In genomic region chr11:45649544-45650165, GRCh38 we compare ENCODE assay signal across 27 cellular contexts. TPM values are rescaled to one million over a fixed set of nuclear protein-coding genes. Genes with fewer than 3 reads are reported as not detected.
"Had no signal": no experiment of that assay in that cellular context is flagged by ENCODE, and none has a peak within 500 bp of the region (broad histone marks: within the 10 kb centered on the region; RNA-seq: fewer than 3 reads in every experiment).

No MANE protein-coding gene starts in this region.

- H3K4me1 ChIP-seq: colonic mucosa, gastroesophageal sphincter, right atrium auricular region, tibial nerve had no signal

- H3K36me3 Mint-ChIP-seq: activated naive CD8-positive, alpha-beta T cell; mesothelial cell of epicardium; naive B cell; stimulated activated naive B cell treated with anti-CD40 and anti-IgM and Interleukin-4, amounts not matched to agents 10 μg/mL and 1 μg/mL and 100 μg/mL, for 72 hours had no signal

- ATAC-seq: activated CD4-positive, alpha-beta T cell treated with anti-CD3 and anti-CD28 coated beads for 36 hours; activated CD8-positive, alpha-beta T cell treated with anti-CD3 and anti-CD28 coated beads, Interleukin-2, amount 10 ng/mL, durations not matched to agents 7 days and 5 days; gastroesophageal sphincter; left cardiac atrium; left ventricle myocardium superior; psoas muscle; stimulated activated naive B cell treated with anti-CD40 and anti-IgM and Interleukin-4, amounts not matched to agents 10 μg/mL and 1 μg/mL and 100 μg/mL, for 72 hours had no signal

- H3K9me3 ChIP-seq: colonic mucosa, gastroesophageal sphincter, ovary, psoas muscle, right atrium auricular region, stomach, tibial nerve had no signal

- H3K27ac Mint-ChIP-seq: activated CD4-positive, alpha-beta T cell treated with anti-CD3 and anti-CD28 coated beads for 36 hours; activated CD8-positive, alpha-beta T cell treated with anti-CD3 and anti-CD28 coated beads, Interleukin-2, amount 10 ng/mL, durations not matched to agents 7 days and 5 days; activated naive CD8-positive, alpha-beta T cell; activated T-helper 2 cell treated with anti-CD3 and anti-CD28 coated beads, Interferon-gamma antibody, Interleukin-2, Interleukin-4, amounts not matched to agents 10 μg/mL and 5 μg/mL and 100 μg/mL, durations not matched to agents 14 hours and 24 hours and 36 hours; mesothelial cell of epicardium; naive B cell; stimulated activated naive B cell treated with anti-CD40 and anti-IgM and Interleukin-4, amounts not matched to agents 10 μg/mL and 1 μg/mL and 100 μg/mL, for 72 hours had no signal

- H3K27me3 ChIP-seq: colonic mucosa, ovary, right atrium auricular region had no signal

- H3K9me3 Mint-ChIP-seq: activated T-helper 2 cell treated with anti-CD3 and anti-CD28 coated beads, Interferon-gamma antibody, Interleukin-2, Interleukin-4, amounts not matched to agents 10 μg/mL and 5 μg/mL and 100 μg/mL, durations not matched to agents 14 hours and 24 hours and 36 hours; mesothelial cell of epicardium had no signal

- H3K4me3 ChIP-seq: colonic mucosa, gastroesophageal sphincter, ovary, psoas muscle, right atrium auricular region, smooth muscle cell, stomach, tibial nerve had no signal

- DNase-seq: activated CD4-positive, alpha-beta T cell treated with anti-CD3 and anti-CD28 coated beads for 36 hours; activated CD4-positive, CD25-positive, alpha-beta regulatory T cell; activated CD8-positive, alpha-beta T cell treated with anti-CD3 and anti-CD28 coated beads, Interleukin-2, amount 10 ng/mL, durations not matched to agents 7 days and 5 days; activated naive CD4-positive, alpha-beta T cell treated with Interleukin-2 at 50 U/mL for 16 hours; anterior cingulate cortex; cerebellar nuclear complex; colonic mucosa; effector memory CD4-positive, alpha-beta T cell; erythroblast; hippocampal formation; left cardiac atrium; left ventricle myocardium superior; mammary epithelial cell; naive B cell; ovary; psoas muscle; stimulated activated CD4-positive, alpha-beta T cell treated with anti-CD3 and anti-CD28 coated beads, Interleukin-15, amount 100 ng/mL, for 24 hours; stimulated activated naive B cell treated with anti-CD40 and anti-IgM and Interleukin-4, amounts not matched to agents 10 μg/mL and 1 μg/mL and 100 μg/mL, for 72 hours; stomach had no signal

- H3K27ac ChIP-seq: colonic mucosa, gastroesophageal sphincter, ovary, psoas muscle, right atrium auricular region, stomach, tibial nerve had no signal

- H3K36me3 ChIP-seq: colonic mucosa, ovary, right atrium auricular region, tibial nerve had no signal

- H3K4me3 Mint-ChIP-seq: activated CD4-positive, alpha-beta T cell treated with anti-CD3 and anti-CD28 coated beads for 36 hours; activated CD8-positive, alpha-beta T cell treated with anti-CD3 and anti-CD28 coated beads, Interleukin-2, amount 10 ng/mL, durations not matched to agents 7 days and 5 days; activated naive CD8-positive, alpha-beta T cell; mesothelial cell of epicardium; naive B cell; stimulated activated naive B cell treated with anti-CD40 and anti-IgM and Interleukin-4, amounts not matched to agents 10 μg/mL and 1 μg/mL and 100 μg/mL, for 72 hours had no signal

RNA-seq across cellular contexts. Expression of gene CHST1, which starts 15.8 kb away (rescaled TPM):
- total RNA-seq: activated CD8-positive, alpha-beta T cell treated with anti-CD3 and anti-CD28 coated beads, Interleukin-2, amount 10 ng/mL, durations not matched to agents 7 days and 5 days had no signal
- polyA plus RNA-seq: keratinocyte had no signal
